Comparison of ENCODE assay signal across 1 cellular context in the genomic region with DNA sequence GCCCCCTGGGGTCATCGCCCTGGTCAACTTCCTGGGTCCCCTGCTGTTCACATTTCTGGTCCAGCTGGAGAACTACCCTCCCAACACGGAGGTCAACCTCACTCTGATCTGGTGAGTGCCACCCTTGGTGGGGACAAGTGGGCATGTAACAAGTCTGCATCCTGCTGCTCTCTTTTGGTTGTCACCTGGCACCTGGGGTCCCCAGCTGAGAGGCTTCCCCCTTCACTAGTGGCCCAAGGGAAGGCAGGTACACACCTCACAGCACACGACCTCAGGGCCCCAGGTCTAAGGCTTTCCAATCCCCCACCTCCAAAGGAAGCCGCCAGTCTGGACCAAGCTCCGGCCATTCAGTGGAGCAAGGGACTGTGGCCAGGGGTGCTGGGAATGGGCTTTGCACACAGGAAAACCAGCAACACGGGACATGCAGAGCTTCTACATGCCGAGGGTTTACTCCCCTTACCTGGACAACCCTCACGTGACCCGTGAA.
TF ChIP-seq lines count a peak whose summit lies in the region.

No MANE protein-coding gene starts in this region.

TF ChIP-seq in H1, 55 proteins besides CTCF, POLR2A, EP300 and RAD21:
- no peak for TF ChIP-seq TCF12 (IDR thresholded peaks at IDR 0.05; ENCODE audit: low read depth, low read length)
- TF ChIP-seq BACH1 (IDR thresholded peaks at IDR 0.05; ENCODE audit: low read length): no peak
- no peak for TF ChIP-seq CTBP2 (IDR thresholded peaks at IDR 0.05; ENCODE audit: borderline replicate concordance, insufficient read depth, insufficient read length, low read length)
- no peak for TF ChIP-seq SUZ12 (IDR thresholded peaks at IDR 0.05; ENCODE audit: low read length)
- TF ChIP-seq RFX5 (IDR thresholded peaks at IDR 0.05; ENCODE audit: borderline replicate concordance, low read depth, low read length): no peak
- TF ChIP-seq JUN (IDR thresholded peaks at IDR 0.05; ENCODE audit: low read depth, low read length): no peak
- no peak for TF ChIP-seq KDM5A (IDR thresholded peaks at IDR 0.05; ENCODE audit: low read length)
- TF ChIP-seq TBP (IDR thresholded peaks at IDR 0.05; ENCODE audit: low read depth, low read length): no peak
- no peak for TF ChIP-seq SP4 (IDR thresholded peaks at IDR 0.05; ENCODE audit: low read length)
- no peak for TF ChIP-seq BRCA1 (IDR thresholded peaks at IDR 0.05; ENCODE audit: low read depth, low read length)
- no peak for TF ChIP-seq NRF1 (IDR thresholded peaks at IDR 0.05; ENCODE audit: low read depth, low read length)
- no peak for TF ChIP-seq CHD1 (IDR thresholded peaks at IDR 0.05; ENCODE audit: low read depth, low read length)
- no peak for TF ChIP-seq CBX5 (IDR thresholded peaks at IDR 0.05; ENCODE audit: low read depth, low read length)
- TF ChIP-seq TAF7 (optimal IDR thresholded peaks at IDR 0.05; ENCODE audit: borderline replicate concordance, low read depth, low read length): no peak
- TF ChIP-seq NANOG (IDR thresholded peaks at IDR 0.05; ENCODE audit: insufficient read depth, low read depth, low read length, poor library complexity, severe bottlenecking): no peak
- TF ChIP-seq SIX5 (IDR thresholded peaks at IDR 0.05; ENCODE audit: low read depth, low read length): no peak
- no peak for TF ChIP-seq HDAC6 (IDR thresholded peaks at IDR 0.05; ENCODE audit: low read depth, low read length)
- TF ChIP-seq CHD2 (IDR thresholded peaks at IDR 0.05; ENCODE audit: low read length): no peak
- TF ChIP-seq EZH2 (IDR thresholded peaks at IDR 0.05; ENCODE audit: low read depth, low read length, severe bottlenecking): no peak
- TF ChIP-seq YY1 (IDR thresholded peaks at IDR 0.05; ENCODE audit: low read depth, low read length): no peak
